ENCODE assay signal across 1 cellular context in the genomic region with DNA sequence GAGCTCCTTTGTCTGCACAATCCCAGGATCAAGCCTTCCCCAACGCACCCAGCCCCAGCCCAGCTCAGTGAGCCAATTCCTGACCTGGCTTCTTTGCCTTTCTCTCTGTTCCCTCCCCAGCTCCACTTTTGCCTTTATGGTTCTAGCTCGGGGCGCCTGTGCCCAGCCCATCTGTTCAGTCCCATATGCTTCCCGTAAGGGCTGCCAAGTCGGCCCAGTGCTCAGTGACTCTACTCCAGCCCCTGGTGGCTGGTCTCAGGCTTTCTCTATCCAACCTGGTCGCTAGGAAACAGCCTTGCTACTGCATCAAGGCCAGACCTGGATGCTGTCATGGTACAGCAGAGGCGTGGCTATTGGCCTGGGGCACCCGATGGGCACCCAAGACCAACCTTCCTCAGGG.
TF ChIP-seq lines count a peak whose summit lies in the region.

No MANE protein-coding gene starts in this region.

TF ChIP-seq in GM23338, 12 proteins besides CTCF, POLR2A, EP300 and RAD21 (continued from another document):
- TF ChIP-seq, protein P1, sequence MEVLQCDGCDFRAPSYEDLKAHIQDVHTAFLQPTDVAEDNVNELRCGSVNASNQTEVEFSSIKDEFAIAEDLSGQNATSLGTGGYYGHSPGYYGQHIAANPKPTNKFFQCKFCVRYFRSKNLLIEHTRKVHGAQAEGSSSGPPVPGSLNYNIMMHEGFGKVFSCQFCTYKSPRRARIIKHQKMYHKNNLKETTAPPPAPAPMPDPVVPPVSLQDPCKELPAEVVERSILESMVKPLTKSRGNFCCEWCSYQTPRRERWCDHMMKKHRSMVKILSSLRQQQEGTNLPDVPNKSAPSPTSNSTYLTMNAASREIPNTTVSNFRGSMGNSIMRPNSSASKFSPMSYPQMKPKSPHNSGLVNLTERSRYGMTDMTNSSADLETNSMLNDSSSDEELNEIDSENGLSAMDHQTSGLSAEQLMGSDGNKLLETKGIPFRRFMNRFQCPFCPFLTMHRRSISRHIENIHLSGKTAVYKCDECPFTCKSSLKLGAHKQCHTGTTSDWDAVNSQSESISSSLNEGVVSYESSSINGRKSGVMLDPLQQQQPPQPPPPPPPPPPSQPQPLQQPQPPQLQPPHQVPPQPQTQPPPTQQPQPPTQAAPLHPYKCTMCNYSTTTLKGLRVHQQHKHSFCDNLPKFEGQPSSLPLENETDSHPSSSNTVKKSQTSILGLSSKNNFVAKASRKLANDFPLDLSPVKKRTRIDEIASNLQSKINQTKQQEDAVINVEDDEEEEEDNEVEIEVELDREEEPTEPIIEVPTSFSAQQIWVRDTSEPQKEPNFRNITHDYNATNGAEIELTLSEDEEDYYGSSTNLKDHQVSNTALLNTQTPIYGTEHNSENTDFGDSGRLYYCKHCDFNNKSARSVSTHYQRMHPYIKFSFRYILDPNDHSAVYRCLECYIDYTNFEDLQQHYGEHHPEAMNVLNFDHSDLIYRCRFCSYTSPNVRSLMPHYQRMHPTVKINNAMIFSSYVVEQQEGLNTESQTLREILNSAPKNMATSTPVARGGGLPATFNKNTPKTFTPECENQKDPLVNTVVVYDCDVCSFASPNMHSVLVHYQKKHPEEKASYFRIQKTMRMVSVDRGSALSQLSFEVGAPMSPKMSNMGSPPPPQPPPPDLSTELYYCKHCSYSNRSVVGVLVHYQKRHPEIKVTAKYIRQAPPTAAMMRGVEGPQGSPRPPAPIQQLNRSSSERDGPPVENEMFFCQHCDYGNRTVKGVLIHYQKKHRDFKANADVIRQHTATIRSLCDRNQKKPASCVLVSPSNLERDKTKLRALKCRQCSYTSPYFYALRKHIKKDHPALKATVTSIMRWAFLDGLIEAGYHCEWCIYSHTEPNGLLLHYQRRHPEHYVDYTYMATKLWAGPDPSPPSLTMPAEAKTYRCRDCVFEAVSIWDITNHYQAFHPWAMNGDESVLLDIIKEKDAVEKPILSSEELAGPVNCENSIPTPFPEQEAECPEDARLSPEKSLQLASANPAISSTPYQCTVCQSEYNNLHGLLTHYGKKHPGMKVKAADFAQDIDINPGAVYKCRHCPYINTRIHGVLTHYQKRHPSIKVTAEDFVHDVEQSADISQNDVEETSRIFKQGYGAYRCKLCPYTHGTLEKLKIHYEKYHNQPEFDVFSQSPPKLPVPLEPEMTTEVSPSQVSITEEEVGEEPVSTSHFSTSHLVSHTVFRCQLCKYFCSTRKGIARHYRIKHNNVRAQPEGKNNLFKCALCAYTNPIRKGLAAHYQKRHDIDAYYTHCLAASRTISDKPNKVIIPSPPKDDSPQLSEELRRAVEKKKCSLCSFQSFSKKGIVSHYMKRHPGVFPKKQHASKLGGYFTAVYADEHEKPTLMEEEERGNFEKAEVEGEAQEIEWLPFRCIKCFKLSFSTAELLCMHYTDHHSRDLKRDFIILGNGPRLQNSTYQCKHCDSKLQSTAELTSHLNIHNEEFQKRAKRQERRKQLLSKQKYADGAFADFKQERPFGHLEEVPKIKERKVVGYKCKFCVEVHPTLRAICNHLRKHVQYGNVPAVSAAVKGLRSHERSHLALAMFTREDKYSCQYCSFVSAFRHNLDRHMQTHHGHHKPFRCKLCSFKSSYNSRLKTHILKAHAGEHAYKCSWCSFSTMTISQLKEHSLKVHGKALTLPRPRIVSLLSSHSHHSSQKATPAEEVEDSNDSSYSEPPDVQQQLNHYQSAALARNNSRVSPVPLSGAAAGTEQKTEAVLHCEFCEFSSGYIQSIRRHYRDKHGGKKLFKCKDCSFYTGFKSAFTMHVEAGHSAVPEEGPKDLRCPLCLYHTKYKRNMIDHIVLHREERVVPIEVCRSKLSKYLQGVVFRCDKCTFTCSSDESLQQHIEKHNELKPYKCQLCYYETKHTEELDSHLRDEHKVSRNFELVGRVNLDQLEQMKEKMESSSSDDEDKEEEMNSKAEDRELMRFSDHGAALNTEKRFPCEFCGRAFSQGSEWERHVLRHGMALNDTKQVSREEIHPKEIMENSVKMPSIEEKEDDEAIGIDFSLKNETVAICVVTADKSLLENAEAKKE (CRISPR knock-in tag; IDR thresholded peaks at IDR 0.05): no peak
- no peak for TF ChIP-seq NANOG (IDR thresholded peaks at IDR 0.05; ENCODE audit: borderline replicate concordance)
- no peak for TF ChIP-seq POLR2AphosphoS5 (IDR thresholded peaks at IDR 0.05; ENCODE audit: low read depth)
- no peak for TF ChIP-seq ZNF331 (CRISPR knock-in tag; IDR thresholded peaks at IDR 0.05; ENCODE audit: low read depth)
- TF ChIP-seq STAT1 (IDR thresholded peaks at IDR 0.05; ENCODE audit: unreplicated experiment): no peak
